22 cellular contexts compared by ENCODE assay signal in genomic region chr11:113396693-113397092, GRCh38. TPM values are rescaled to one million over a fixed set of nuclear protein-coding genes. Genes with fewer than 3 reads are reported as not detected.
A peak's percentile ranks its signal among the peaks of the same experiment; 100 is the strongest.
DNase-seq lines count a peak whose midpoint lies in the region; ATAC-seq, FAIRE-seq and TF ChIP-seq lines count a peak whose summit lies in the region.
"Had no signal": no experiment of that assay in that cellular context is flagged by ENCODE, and none has a peak within 500 bp of the region (broad histone marks: within the 10 kb centered on the region; RNA-seq: fewer than 3 reads in every experiment).

No MANE protein-coding gene starts in this region.

- ATAC-seq in stimulated activated naive B cell treated with anti-CD40 and anti-IgM and Interleukin-4, amounts not matched to agents 10 μg/mL and 1 μg/mL and 100 μg/mL, for 72 hours (replicated peaks) = peak; percentile 31 to 45
- ATAC-seq in HG03565 (IDR thresholded peaks at IDR 0.05; ENCODE audit: unreplicated experiment) = no peak
- ATAC-seq: GM12878 had no signal

- peaks cover 9% of the 10 kb centered on the region for H3K27me3 Mint-ChIP-seq in glutamatergic neuron (ENCODE audit: unreplicated experiment)
- H3K27me3 Mint-ChIP-seq in stimulated activated naive B cell treated with anti-CD40 and anti-IgM and Interleukin-4, amounts not matched to agents 10 μg/mL and 1 μg/mL and 100 μg/mL, for 72 hours = no peaks in the 10 kb centered on the region
- H3K27me3 Mint-ChIP-seq: CD4-positive, alpha-beta T cell had no signal

- TF ChIP-seq POLR2A in GM12892 (IDR thresholded peaks at IDR 0.05; ENCODE audit: low read depth, low read length) = no peak

- H3K4me3 Mint-ChIP-seq in glutamatergic neuron (ENCODE audit: unreplicated experiment) = no peak overlapping the region
- H3K4me3 Mint-ChIP-seq in stimulated activated naive B cell treated with anti-CD40 and anti-IgM and Interleukin-4, amounts not matched to agents 10 μg/mL and 1 μg/mL and 100 μg/mL, for 72 hours = no peak overlapping the region
- H3K4me3 Mint-ChIP-seq: CD4-positive, alpha-beta T cell; IgD-negative memory B cell had no signal

- no peak overlapping the region for H3K27ac ChIP-seq in HEK293 (ENCODE audit: extremely low read depth, low read depth, low read length)
- H3K27ac ChIP-seq: C4-2B had no signal

- no peaks in the 10 kb centered on the region for H3K9me3 ChIP-seq in HEK293 (ENCODE audit: control insufficient read depth, insufficient read depth, low read depth, low read length)
- H3K9me3 ChIP-seq: Caco-2, HAP-1 had no signal

- H3K4me1 Mint-ChIP-seq in glutamatergic neuron (ENCODE audit: low read depth, unreplicated experiment) = peaks cover 5% of the 10 kb centered on the region
- H3K4me1 Mint-ChIP-seq in stimulated activated naive B cell treated with anti-CD40 and anti-IgM and Interleukin-4, amounts not matched to agents 10 μg/mL and 1 μg/mL and 100 μg/mL, for 72 hours = no peaks in the 10 kb centered on the region

- POLR2A ChIA-PET in HEK293 (lab: Yijun Ruan, JAX) = no interaction called here

- no peaks in the 10 kb centered on the region for H3K36me3 Mint-ChIP-seq in glutamatergic neuron (ENCODE audit: unreplicated experiment)
- no peaks in the 10 kb centered on the region for H3K36me3 Mint-ChIP-seq in stimulated activated naive B cell treated with anti-CD40 and anti-IgM and Interleukin-4, amounts not matched to agents 10 μg/mL and 1 μg/mL and 100 μg/mL, for 72 hours

- DNase-seq in GM12892 (ENCODE audit: insufficient read length) (no peak), glutamatergic neuron (no peak), hypothalamus (lab: John Stamatoyannopoulos, UW) (no peak)
- no peak for DNase-seq in stimulated activated naive B cell treated with anti-CD40 and anti-IgM and Interleukin-4, amounts not matched to agents 10 μg/mL and 1 μg/mL and 100 μg/mL, for 72 hours
- DNase-seq in stimulated activated CD4-positive, alpha-beta T cell treated with anti-CD3 and anti-CD28 coated beads, Interleukin-12 subunit alpha, Interleukin-12 subunit beta, amount 100 ng/mL, for 4 hours = no peak
- DNase-seq: ACHN; AML-193; Caco-2; CD4-positive, alpha-beta T cell; DMS79 treated with DMSO at 0.1 percent for 48 hours; KBM-7 had no signal

- CTCF ChIA-PET in HEK293 (lab: Yijun Ruan, JAX) = interaction anchor here (0.6 to 1.6 kb wide), 3 partner anchors 9 to 844 kb away, joined by 3 to 4 read pairs (median 3); partner anchors contain the start of gene ANKK1

- peak overlapping the region; percentile 26 for H3K27ac Mint-ChIP-seq in glutamatergic neuron (ENCODE audit: unreplicated experiment)
- no peak overlapping the region for H3K27ac Mint-ChIP-seq in stimulated activated naive B cell treated with anti-CD40 and anti-IgM and Interleukin-4, amounts not matched to agents 10 μg/mL and 1 μg/mL and 100 μg/mL, for 72 hours
- H3K27ac Mint-ChIP-seq: CD4-positive, alpha-beta T cell had no signal

- H3K4me3 ChIP-seq in HEK293 (ENCODE audit: low read depth, low read length) = no peak overlapping the region
- H3K4me3 ChIP-seq: GM12878, HAP-1 had no signal

- H3K36me3 ChIP-seq in HEK293 (ENCODE audit: control insufficient read depth in 2 of 2, insufficient read depth in 1 of 2, low read length in 2 of 2) = no peaks in the 10 kb centered on the region
- H3K36me3 ChIP-seq: HAP-1 had no signal

- peak; percentile 50 for FAIRE-seq in GM12892 (lab: Jason Lieb, UNC)
- FAIRE-seq: A204.1, D721Med, GM12878, GM19239, HepG2 had no signal

- peaks cover 11% of the 10 kb centered on the region for H3K9me3 Mint-ChIP-seq in glutamatergic neuron (ENCODE audit: unreplicated experiment)
- H3K9me3 Mint-ChIP-seq in stimulated activated naive B cell treated with anti-CD40 and anti-IgM and Interleukin-4, amounts not matched to agents 10 μg/mL and 1 μg/mL and 100 μg/mL, for 72 hours = no peaks in the 10 kb centered on the region
- H3K9me3 Mint-ChIP-seq: CD4-positive, alpha-beta T cell had no signal

- no peaks in the 10 kb centered on the region for H3K4me1 ChIP-seq in HEK293 (ENCODE audit: control insufficient read depth, insufficient read depth, low read length)
- H3K4me1 ChIP-seq: Caco-2, HAP-1 had no signal

- no peak for TF ChIP-seq CTCF in HEK293 (tag by site-specific recombination; IDR thresholded peaks at IDR 0.05)
- no peak for TF ChIP-seq CTCF in glutamatergic neuron (IDR thresholded peaks at IDR 0.05; ENCODE audit: partially characterized antibody, unreplicated experiment)

TF ChIP-seq in HEK293, 187 proteins besides CTCF, POLR2A, EP300 and RAD21:
- no peak for TF ChIP-seq ZNF658 (tag by site-specific recombination; IDR thresholded peaks at IDR 0.05)
- peak; percentile 33; the same call in 1 of the 2 replicates for TF ChIP-seq ZNF335 (tag by site-specific recombination; conservative IDR thresholded peaks at IDR 0.05)
- TF ChIP-seq ZNF324 (tag by site-specific recombination; IDR thresholded peaks at IDR 0.05) = no peak
- TF ChIP-seq SP7 (tag by site-specific recombination; IDR thresholded peaks at IDR 0.05) = no peak
- no peak for TF ChIP-seq ZNF521 (tag by site-specific recombination; IDR thresholded peaks at IDR 0.05)

RNA-seq across cellular contexts. Expression of gene ANKK1, which starts 9.1 kb away (rescaled TPM):
- polyA plus RNA-seq in GM12892 (2012; ENCODE audit: missing spikeins) = 0.34 TPM
- total RNA-seq in glutamatergic neuron (ENCODE audit: unreplicated experiment) = not detected
- total RNA-seq: GM12878 had no signal
- polyA plus RNA-seq: BJ, GM12878, IgD-negative memory B cell had no signal
